8 cellular contexts compared by ENCODE assay signal in genomic region chr7:22356855-22357310, GRCh38. TPM values are rescaled to one million over a fixed set of nuclear protein-coding genes. Genes with fewer than 3 reads are reported as not detected.
DNase-seq lines count a peak whose midpoint lies in the region; ATAC-seq and TF ChIP-seq lines count a peak whose summit lies in the region.

A gene with protein sequence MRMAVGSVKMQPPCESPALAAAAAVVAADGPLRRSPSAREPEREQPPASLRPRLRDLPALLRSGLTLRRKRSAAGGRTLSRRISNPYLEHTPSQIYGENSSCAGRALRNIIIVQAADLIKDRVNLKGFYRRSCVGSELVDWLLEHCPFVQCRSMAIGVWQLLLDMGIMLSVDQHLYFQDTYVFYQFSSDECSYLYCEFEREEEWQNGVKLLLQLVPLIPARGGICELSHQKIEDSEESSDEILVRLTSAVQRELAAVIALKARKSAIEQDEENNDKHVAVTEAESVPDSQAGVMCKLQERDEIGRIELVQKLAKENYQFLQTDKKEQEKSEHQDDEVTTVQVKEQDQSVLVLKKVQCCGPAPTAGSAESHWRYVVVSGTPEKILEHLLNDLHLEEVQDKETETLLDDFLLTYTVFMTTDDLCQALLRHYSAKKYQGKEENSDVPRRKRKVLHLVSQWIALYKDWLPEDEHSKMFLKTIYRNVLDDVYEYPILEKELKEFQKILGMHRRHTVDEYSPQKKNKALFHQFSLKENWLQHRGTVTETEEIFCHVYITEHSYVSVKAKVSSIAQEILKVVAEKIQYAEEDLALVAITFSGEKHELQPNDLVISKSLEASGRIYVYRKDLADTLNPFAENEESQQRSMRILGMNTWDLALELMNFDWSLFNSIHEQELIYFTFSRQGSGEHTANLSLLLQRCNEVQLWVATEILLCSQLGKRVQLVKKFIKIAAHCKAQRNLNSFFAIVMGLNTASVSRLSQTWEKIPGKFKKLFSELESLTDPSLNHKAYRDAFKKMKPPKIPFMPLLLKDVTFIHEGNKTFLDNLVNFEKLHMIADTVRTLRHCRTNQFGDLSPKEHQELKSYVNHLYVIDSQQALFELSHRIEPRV (minus strand): TSS chr7:22357154. CDS start chr7:22357060, 94 bp downstream.

- H3K27me3 Mint-ChIP-seq in CD14-positive monocyte (ENCODE audit: low read depth in 3 of 3) (peaks cover 25 to 28% (median 26%) of the 10 kb centered on the region in 3 donors), natural killer cell (ENCODE audit: low read depth in 2 of 2) (peaks cover 36 to 64% of the 10 kb centered on the region in 2 donors)

- H3K9me3 Mint-ChIP-seq in CD14-positive monocyte (peaks cover 0 to 10% (median 5%) of the 10 kb centered on the region in 7 donors), natural killer cell (peaks cover 0 to 2% of the 10 kb centered on the region in 2 donors)

- no peaks in the 10 kb centered on the region for H3K36me3 Mint-ChIP-seq in CD14-positive monocyte
- H3K36me3 Mint-ChIP-seq in natural killer cell, result peaks cover 8% of the 10 kb centered on the region

- TF ChIP-seq CTCF in CD14-positive monocyte (IDR thresholded peaks at IDR 0.05), result no peak
- no peak for TF ChIP-seq CTCF in RWPE1 (conservative IDR thresholded peaks at IDR 0.05; ENCODE audit: low read depth)
- TF ChIP-seq CTCF in epithelial cell of proximal tubule (conservative IDR thresholded peaks at IDR 0.05; ENCODE audit: low read depth, low read length), result no peak
- no peak for TF ChIP-seq CTCF in natural killer cell (IDR thresholded peaks at IDR 0.05)

- POLR2A ChIA-PET in RWPE1 (lab: Yijun Ruan, JAX; ENCODE audit: low non-redundant PET), result interaction anchor here (0.5 to 1.1 kb wide), 2 partner anchors 19 to 105 kb away, joined by 3 to 4 read pairs; no protein-coding TSS in a partner anchor

- H3K4me1 Mint-ChIP-seq in CD14-positive monocyte (no peaks in the 10 kb centered on the region), natural killer cell (peaks cover 0 to 4% of the 10 kb centered on the region in 2 donors)

- no peak for DNase-seq in CD14-positive monocyte (ENCODE audit: low spot score)
- peak; percentile 89 for DNase-seq in RWPE1 (ENCODE audit: low spot score)
- no peak for DNase-seq in epithelial cell of proximal tubule (ENCODE audit: low read depth)
- DNase-seq in natural killer cell, result no peak
- DNase-seq in hippocampal formation (lab: John Stamatoyannopoulos, UW), result no peak
- no peak for DNase-seq in T-helper 9 cell

- H3K4me3 ChIP-seq in epithelial cell of proximal tubule (ENCODE audit: low read depth, low read length), result peak within 1 kb of the TSS; percentile 71

- no peak within 1 kb of the TSS for H3K27ac Mint-ChIP-seq in CD14-positive monocyte
- no peak within 1 kb of the TSS for H3K27ac Mint-ChIP-seq in natural killer cell

- CTCF ChIA-PET in RWPE1 (lab: Yijun Ruan, JAX), result interaction anchor here (0.6 to 0.7 kb wide), 2 partner anchors 61 to 124 kb away, joined by 4 to 5 read pairs; no protein-coding TSS in a partner anchor

- H3K4me3 Mint-ChIP-seq in CD14-positive monocyte (peak within 1 kb of the TSS; percentile 40 to 85), natural killer cell (peak within 1 kb of the TSS; percentile 62)

- peak within 1 kb of the TSS; percentile 99 for H3K27ac ChIP-seq in RWPE1

- ATAC-seq in GM18909 (IDR thresholded peaks at IDR 0.05; ENCODE audit: poor library complexity, unreplicated experiment) (peak; percentile 62), HG03432 (IDR thresholded peaks at IDR 0.05; ENCODE audit: unreplicated experiment) (peak; percentile 78), natural killer cell (peak in 1 of 3 donors; percentile 58)

- intact Hi-C loops in CD14-positive monocyte (cut with micrococcal nuclease) (no loop called here), natural killer cell (cut with micrococcal nuclease) (no loop called here)

RNA-seq across cellular contexts. Expression of the gene that starts here (rescaled TPM):
- polyA plus RNA-seq in CD14-positive monocyte, result not detected
- total RNA-seq in epithelial cell of proximal tubule (2.3 and 8.3 TPM in 2 replicates), natural killer cell (under 1 TPM in 2 of 3 donors, not detected in 1; 0.26 to 0.33 TPM)
